Comparison of ENCODE assay signal across 8 cellular contexts in genomic region chr22:50243704-50244419, GRCh38. TPM values are rescaled to one million over a fixed set of nuclear protein-coding genes. Genes with fewer than 3 reads are reported as not detected.
DNase-seq lines count a peak whose midpoint lies in the region; TF ChIP-seq lines count a peak whose summit lies in the region.

No MANE protein-coding gene starts in this region.

- peak overlapping the region; percentile 87 for H3K27ac Mint-ChIP-seq in Caco-2 (ENCODE audit: unreplicated experiment)

- peak overlapping the region; percentile 82 for H3K27ac ChIP-seq in KOPT-K1 (ENCODE audit: low read depth, low read length, poor library complexity, severe bottlenecking)
- peak overlapping the region; percentile 88 for H3K27ac ChIP-seq in caudate nucleus (ENCODE audit: low read depth, low read length)
- peak overlapping the region; percentile 97 for H3K27ac ChIP-seq in muscle layer of colon (ENCODE audit: low read depth, low read length)

- POLR2A ChIA-PET in Caco-2 (lab: Charles Lee): interaction anchor here (0.6 to 0.7 kb wide), 2 partner anchors 56 to 83 kb away, joined by 3 to 4 read pairs; no protein-coding TSS in a partner anchor

- intact Hi-C loops in Caco-2 (cut with micrococcal nuclease; ENCODE audit: unreplicated experiment): no loop called here

- no peaks in the 10 kb centered on the region for H3K27me3 ChIP-seq in Caco-2 (replicated peaks; ENCODE audit: control insufficient read depth, insufficient read depth, low read length)
- H3K27me3 ChIP-seq in muscle layer of colon (ENCODE audit: control insufficient read depth in 1 of 2, insufficient read depth in 2 of 2, low read length in 2 of 2): no peaks in the 10 kb centered on the region

- H3K4me3 Mint-ChIP-seq in Caco-2 (ENCODE audit: unreplicated experiment): peak overlapping the region; percentile 76

- CTCF ChIA-PET in Caco-2 (lab: Charles Lee): interaction anchor here (2.5 kb wide), 1 partner anchor 98 kb away, joined by 8 read pairs; no protein-coding TSS in a partner anchor

- peaks cover 43% of the 10 kb centered on the region for H3K36me3 Mint-ChIP-seq in Caco-2 (ENCODE audit: insufficient read depth, unreplicated experiment)

- H3K9me3 ChIP-seq in Caco-2 (no peaks in the 10 kb centered on the region), KOPT-K1 (ENCODE audit: insufficient read depth, low read length, poor library complexity, severe bottlenecking) (no peaks in the 10 kb centered on the region), muscle layer of colon (ENCODE audit: low read length) (no peaks in the 10 kb centered on the region)

- no peaks in the 10 kb centered on the region for H3K9me3 Mint-ChIP-seq in Caco-2 (ENCODE audit: unreplicated experiment)

- peak overlapping the region; percentile 85 for H3K9ac ChIP-seq in muscle layer of colon (ENCODE audit: low read length)

- peak overlapping the region; percentile 58 for H3K4me3 ChIP-seq in Caco-2 (ENCODE audit: low read depth, low read length)
- peak overlapping the region; percentile 84 to 89 for H3K4me3 ChIP-seq in muscle layer of colon (ENCODE audit: low read depth in 1 of 2, low read length in 2 of 2)

- H3K4me1 Mint-ChIP-seq in Caco-2 (ENCODE audit: low read depth, unreplicated experiment): peaks cover 8% of the 10 kb centered on the region

- BruUV-seq in Caco-2 (replicated peaks; lab: Mats Ljungman, UMichigan): no TSS peak

- TF ChIP-seq CTCF in Caco-2 (IDR thresholded peaks at IDR 0.05; ENCODE audit: insufficient read depth in 1 of 2, low read depth in 1 of 2, low read length in 1 of 2, severe bottlenecking in 1 of 2, unreplicated experiment in 1 of 2): no peak

- no peaks in the 10 kb centered on the region for H3K27me3 Mint-ChIP-seq in Caco-2 (ENCODE audit: insufficient read depth, unreplicated experiment)

- DNase-seq in Caco-2 (no peak), caudate nucleus (lab: John Stamatoyannopoulos, UW) (no peak), iPS-NIHi11 (ENCODE audit: low spot score) (no peak), hepatic stellate cell (ENCODE audit: low spot score) (no peak)
- DNase-seq in activated CD4-positive, CD25-positive, alpha-beta regulatory T cell treated with anti-CD3 and anti-CD28 coated beads, Interleukin-2, amount 50 U/mL, for 72 hours: no peak
- DNase-seq in activated effector memory CD4-positive, alpha-beta T cell treated with anti-CD3 and anti-CD28 coated beads, Interleukin-2, amount 50 U/mL, for 16 hours: no peak

- H3K36me3 ChIP-seq in Caco-2 (ENCODE audit: control insufficient read depth, insufficient read depth, low read length) (peaks cover 7% of the 10 kb centered on the region; the same call in 1 of the 2 replicates), KOPT-K1 (ENCODE audit: insufficient read depth, low read length) (peaks cover 44% of the 10 kb centered on the region), muscle layer of colon (ENCODE audit: insufficient read depth, low read length) (peaks cover 22% of the 10 kb centered on the region)

- peaks cover 8% of the 10 kb centered on the region for H3K4me1 ChIP-seq in Caco-2
- H3K4me1 ChIP-seq in muscle layer of colon (ENCODE audit: insufficient read depth, low read length): peaks cover 22% of the 10 kb centered on the region

RNA-seq across cellular contexts. Expression of gene TUBGCP6, which starts 1.0 kb away (rescaled TPM):
- 29.3 and 34.2 TPM in 2 replicates for total RNA-seq in Caco-2 (2022)

RNA-seq across cellular contexts. Expression of gene HDAC10, which starts 7.2 kb away (rescaled TPM):
- 61.3 and 63.5 TPM in 2 replicates for total RNA-seq in Caco-2 (2022)

RNA-seq across cellular contexts. Expression of gene MAPK12, which starts 17.6 kb away (rescaled TPM):
- total RNA-seq in Caco-2 (2022): 35.6 and 37.4 TPM in 2 replicates

RNA-seq across cellular contexts. Expression of gene MAPK11, which starts 26.3 kb away (rescaled TPM):
- total RNA-seq in Caco-2 (2022): 1.3 and 1.4 TPM in 2 replicates

RNA-seq across cellular contexts. Expression of gene SELENOO, which starts 43.1 kb away (rescaled TPM):
- total RNA-seq in Caco-2 (2022): 29.3 and 29.5 TPM in 2 replicates
